In the genomic region with DNA sequence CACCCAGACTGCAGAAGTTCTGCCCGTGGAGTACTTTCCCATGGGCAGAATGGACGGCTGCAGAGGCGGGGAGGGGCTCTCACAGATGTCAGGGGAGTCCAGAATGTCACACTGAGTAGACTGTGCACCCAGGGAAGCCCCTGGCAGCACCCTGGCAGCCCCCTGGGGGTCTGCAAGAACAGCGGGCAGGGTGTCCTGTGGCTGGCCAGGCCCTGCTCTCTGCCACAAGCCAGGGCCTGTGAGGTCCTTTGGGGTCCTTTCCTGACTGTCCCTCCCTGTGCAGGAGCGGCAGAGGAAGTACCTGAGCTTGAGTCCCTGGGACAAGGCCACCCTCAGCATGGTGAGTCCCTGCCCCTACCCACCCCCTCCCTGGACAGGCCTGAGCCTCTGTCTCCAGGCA, we compare ENCODE assay signal across 19 cellular contexts.
"Had no signal": no experiment of that assay in that cellular context is flagged by ENCODE, and none has a peak within 500 bp of the region (broad histone marks: within the 10 kb centered on the region; RNA-seq: fewer than 3 reads in every experiment).

No MANE protein-coding gene starts in this region.

- H3K9me3 ChIP-seq: SJCRH30 had no signal

- H3K4me3 ChIP-seq: SJCRH30 had no signal

- DNase-seq: Kasumi-1, KBM-7, MM.1S, NCI-H1092 treated with DMSO at 0.1 percent for 48 hours, NCI-H1436, NCI-H187, NCI-H2029, NCI-H2081 treated with DMSO at 0.1 percent for 48 hours, NCI-H2171, NCI-H226, NCI-H446, NCI-H510A, NCI-H524 treated with DMSO at 0.1 percent for 48 hours, NCI-H69, NCI-H774, RPMI8226, SHP77 treated with DMSO at 0.1 percent for 48 hours, SJCRH30 had no signal

- H3K27ac ChIP-seq: SJCRH30 had no signal

- FAIRE-seq: RCC 7860 had no signal

- H3K27me3 ChIP-seq: SJCRH30 had no signal

- H3K36me3 ChIP-seq: SJCRH30 had no signal
